In the genomic region with DNA sequence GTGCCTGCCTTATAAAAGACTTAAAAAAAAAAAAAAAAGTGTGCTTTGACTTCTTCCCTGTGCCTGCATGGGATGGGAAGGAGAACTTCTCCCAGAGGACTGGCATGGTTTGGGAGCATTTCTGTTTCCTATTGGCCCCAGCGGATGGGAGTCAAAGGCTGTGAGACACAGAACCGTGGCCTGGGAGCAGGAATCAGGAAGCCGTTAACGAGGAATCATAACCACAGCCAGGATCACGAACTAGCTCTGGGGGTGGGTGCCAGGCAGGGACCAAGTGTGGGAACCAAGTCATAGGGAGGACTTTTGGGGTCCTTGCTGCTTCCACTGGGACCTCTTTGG, we compare ENCODE assay signal across 9 cellular contexts. TPM values are rescaled to one million over a fixed set of nuclear protein-coding genes. Genes with fewer than 3 reads are reported as not detected.
DNase-seq lines count a peak whose midpoint lies in the region; ATAC-seq and TF ChIP-seq lines count a peak whose summit lies in the region.
"Had no signal": no experiment of that assay in that cellular context is flagged by ENCODE, and none has a peak within 500 bp of the region (broad histone marks: within the 10 kb centered on the region; RNA-seq: fewer than 3 reads in every experiment).

No MANE protein-coding gene starts in this region.

- peak overlapping the region; percentile 70 to 84 (median 77) for H3K27ac ChIP-seq in esophagus muscularis mucosa (replicated peaks in 1 of 4)

- H3K9me3 ChIP-seq in esophagus muscularis mucosa = no peaks in the 10 kb centered on the region

- DNase-seq in ACHN (peak; percentile 67), OCI-M1 (lab: John Stamatoyannopoulos, UW) (peak; percentile 44), esophagus muscularis mucosa (ENCODE audit: extremely low spot score) (no peak), NCI-H1092 treated with DMSO at 0.1 percent for 48 hours (lab: John Stamatoyannopoulos, UW) (no peak), ecto neural progenitor cell (ENCODE audit: low spot score) (no peak)
- DNase-seq in naive thymus-derived CD8-positive, alpha-beta T cell = no peak
- no peak for DNase-seq in stimulated activated CD4-positive, alpha-beta T cell treated with anti-CD3 and anti-CD28 coated beads, Interleukin-2, amount 100 ng/mL, for 24 hours
- no peak for DNase-seq in activated CD4-positive, alpha-beta T cell treated with anti-CD3 and anti-CD28 coated beads for 48 hours

- no peaks in the 10 kb centered on the region for H3K27me3 Mint-ChIP-seq in naive thymus-derived CD8-positive, alpha-beta T cell

- H3K4me3 ChIP-seq in esophagus muscularis mucosa = peak overlapping the region; percentile 38 to 54 (median 42)

- intact Hi-C loops in esophagus muscularis mucosa (cut with DNase I) = loop anchor here (5.0 kb wide), 1 partner anchor 410 kb away; a partner anchor contains a TSS

- TF ChIP-seq CTCF in esophagus muscularis mucosa (IDR thresholded peaks at IDR 0.05) = no peak

- no peaks in the 10 kb centered on the region for H3K27me3 ChIP-seq in esophagus muscularis mucosa

- H3K9me3 Mint-ChIP-seq in naive thymus-derived CD8-positive, alpha-beta T cell = no peaks in the 10 kb centered on the region
- H3K9me3 Mint-ChIP-seq: IgD-negative memory B cell had no signal

- no peak for ATAC-seq in naive thymus-derived CD8-positive, alpha-beta T cell

- peak overlapping the region in 5 of 10 donors; percentile 20 to 73 (median 44) for H3K4me3 Mint-ChIP-seq in naive thymus-derived CD8-positive, alpha-beta T cell
- H3K4me3 Mint-ChIP-seq: IgD-negative memory B cell had no signal

- in situ Hi-C loops in ACHN (cut with HindIII; ENCODE audit: low pct_ligation_motif_present, low pct_unique_long_range_greater_than_20kb, low sequenced_read_pairs) = no loop called here

- POLR2A ChIA-PET in naive thymus-derived CD8-positive, alpha-beta T cell (lab: Charles Lee) = interaction anchor here (0.6 to 2.6 kb wide), 5 partner anchors 10 to 115 kb away, joined by 3 to 29 read pairs (median 12); no protein-coding TSS in a partner anchor

- TF ChIP-seq POLR2A in esophagus muscularis mucosa (IDR thresholded peaks at IDR 0.05; ENCODE audit: low read depth) = no peak

- H3K36me3 ChIP-seq in esophagus muscularis mucosa = peaks cover 0 to 2% (median 0%) of the 10 kb centered on the region in 4 donors

- H3K4me1 Mint-ChIP-seq in naive thymus-derived CD8-positive, alpha-beta T cell = peaks cover 28 to 64% (median 63%) of the 10 kb centered on the region in 4 donors

- H3K27ac Mint-ChIP-seq in naive thymus-derived CD8-positive, alpha-beta T cell = peak overlapping the region in 7 of 10 donors; percentile 39 to 95 (median 65)
- H3K27ac Mint-ChIP-seq: IgD-negative memory B cell had no signal

- WGBS in esophagus muscularis mucosa = 10% methylated on average over 5 of the region's 5 CpGs

- TF ChIP-seq EP300 in esophagus muscularis mucosa (IDR thresholded peaks at IDR 0.05) = no peak

- no peaks in the 10 kb centered on the region for H3K36me3 Mint-ChIP-seq in naive thymus-derived CD8-positive, alpha-beta T cell

- peaks cover 35 to 48% (median 36%) of the 10 kb centered on the region in 4 donors for H3K4me1 ChIP-seq in esophagus muscularis mucosa

RNA-seq across cellular contexts. Expression of a gene that starts 0.5 kb away (rescaled TPM):
- 1 to 10 TPM in 3 of 4 donors, under 1 TPM in 1; 0.83 to 2.9 (median 1.3) TPM for total RNA-seq in esophagus muscularis mucosa
- total RNA-seq in naive thymus-derived CD8-positive, alpha-beta T cell = 10 to 100 TPM; 24.6 to 25.7 TPM
- polyA plus RNA-seq in naive thymus-derived CD8-positive, alpha-beta T cell = 1 to 10 TPM in 2 of 3 donors, under 1 TPM in 1; 0.68 to 4.0 (median 1.7) TPM

RNA-seq across cellular contexts. Expression of a gene that starts 24.8 kb away (rescaled TPM):
- total RNA-seq in esophagus muscularis mucosa = not detected
- 10 to 100 TPM; 13.5 to 13.7 TPM for total RNA-seq in naive thymus-derived CD8-positive, alpha-beta T cell
- polyA plus RNA-seq in naive thymus-derived CD8-positive, alpha-beta T cell = 1 to 10 TPM; 2.9 to 7.3 (median 4.2) TPM

RNA-seq across cellular contexts. Expression of a gene that starts 37.8 kb away (rescaled TPM):
- 1 to 10 TPM in 2 of 4 donors, under 1 TPM in 2; 0.19 to 2.9 (median 1.5) TPM for total RNA-seq in esophagus muscularis mucosa
- 10 to 100 TPM; 31.1 to 34.2 TPM for total RNA-seq in naive thymus-derived CD8-positive, alpha-beta T cell
- 100 to 1,000 TPM in 1 of 3 donors, 10 to 100 TPM in 2; 74.9 to 113 (median 81.1) TPM for polyA plus RNA-seq in naive thymus-derived CD8-positive, alpha-beta T cell

RNA-seq across cellular contexts. Expression of a gene that starts 56.5 kb away (rescaled TPM):
- total RNA-seq in esophagus muscularis mucosa = 10 to 100 TPM in 1 of 4 donors, 1 to 10 TPM in 3; 4.1 to 21.9 (median 7.2) TPM
- 100 to 1,000 TPM; 295 to 297 TPM for total RNA-seq in naive thymus-derived CD8-positive, alpha-beta T cell
- polyA plus RNA-seq in naive thymus-derived CD8-positive, alpha-beta T cell = 1,000 to 10,000 TPM in 2 of 3 donors, 100 to 1,000 TPM in 1; 740 to 1,115 (median 1,110) TPM

Comparison
In these comparisons a context has a peak if more than half of its experiments do, and no peak if none do; other contexts are left out.
1. DNase-seq: peak in ACHN (single experiment) and OCI-M1 (single experiment); none in esophagus muscularis mucosa (single experiment), naive thymus-derived CD8-positive, alpha-beta T cell (0 of 10), stimulated activated CD4-positive, alpha-beta T cell treated with anti-CD3 and anti-CD28 coated beads, Interleukin-2, amount 100 ng/mL, for 24 hours (0 of 2), NCI-H1092 treated with DMSO at 0.1 percent for 48 hours (single experiment), ecto neural progenitor cell (single experiment) and activated CD4-positive, alpha-beta T cell treated with anti-CD3 and anti-CD28 coated beads for 48 hours (single experiment).
2. RNA of a gene that starts 0.5 kb away (total RNA-seq): 24.6 to 25.7 TPM in naive thymus-derived CD8-positive, alpha-beta T cell; 0.83 to 2.9 TPM in esophagus muscularis mucosa; every median in the first group is over 4 times any median in the second.
3. RNA of a gene that starts 24.8 kb away (total RNA-seq): 13.5 to 13.7 TPM in naive thymus-derived CD8-positive, alpha-beta T cell; not detected in esophagus muscularis mucosa; every median in the first group is over 10 times any median in the second.
4. RNA of a gene that starts 37.8 kb away (total RNA-seq): 31.1 to 34.2 TPM in naive thymus-derived CD8-positive, alpha-beta T cell; 0.19 to 2.9 TPM in esophagus muscularis mucosa; every median in the first group is over 4 times any median in the second.